ENCODE assay signal across 33 cellular contexts in the genomic region with DNA sequence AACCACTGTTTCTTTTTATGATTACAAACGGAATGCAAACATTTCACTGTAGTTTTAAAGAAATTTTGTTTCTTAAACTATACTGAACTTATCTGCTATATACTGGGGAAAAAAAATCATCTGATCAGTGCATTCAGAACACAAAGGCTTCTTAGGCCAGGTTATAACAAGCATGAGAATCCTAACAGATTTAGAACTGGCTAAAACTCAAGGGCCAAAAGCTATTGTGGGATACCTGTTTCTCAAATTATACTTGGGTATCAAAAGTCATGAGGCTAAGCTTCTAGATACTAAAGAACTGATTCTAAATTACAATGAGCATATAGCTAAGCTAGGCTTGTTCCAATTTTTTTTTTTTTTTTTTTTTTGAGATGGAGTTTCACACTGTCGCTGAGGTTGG. TPM values are rescaled to one million over a fixed set of nuclear protein-coding genes. Genes with fewer than 3 reads are reported as not detected.
"Had no signal": no experiment of that assay in that cellular context is flagged by ENCODE, and none has a peak within 500 bp of the region (broad histone marks: within the 10 kb centered on the region; RNA-seq: fewer than 3 reads in every experiment).

No MANE protein-coding gene starts in this region.

- H3K27ac Mint-ChIP-seq: activated CD4-positive, alpha-beta memory T cell treated with anti-CD3 and anti-CD28 coated beads, Interleukin-2, amount 10 ng/mL, durations not matched to agents 7 days and 5 days; activated CD4-positive, alpha-beta T cell treated with anti-CD3 and anti-CD28 coated beads, Interleukin-2, amount 10 ng/mL, durations not matched to agents 24 days and 14 days; natural killer cell treated with Interleukin-12 subunit alpha and Interleukin-12 subunit beta and Interleukin-15 and Interleukin-18, amount 100 ng/mL, for 72 hours; progenitor cell of endocrine pancreas; stimulated activated memory B cell treated with anti-CD40 and anti-IgM and Interleukin-4, amounts not matched to agents 10 μg/mL and 1 μg/mL and 100 μg/mL, for 72 hours had no signal

- H3K27me3 ChIP-seq: breast epithelium, esophagus muscularis mucosa, foreskin keratinocyte, heart right ventricle, neutrophil, testis, transverse colon had no signal

- DNase-seq: activated CD4-positive, alpha-beta memory T cell treated with anti-CD3 and anti-CD28 coated beads, Interleukin-2, amount 10 ng/mL, durations not matched to agents 7 days and 5 days; activated CD4-positive, alpha-beta T cell treated with anti-CD3 and anti-CD28 coated beads, Interleukin-2, amount 10 ng/mL, durations not matched to agents 24 days and 14 days; activated CD8-positive, alpha-beta memory T cell treated with anti-CD3 and anti-CD28 coated beads, Interleukin-2, amount 50 U/mL, for 48 hours; activated effector memory CD4-positive, alpha-beta T cell treated with Interleukin-2 at 50 U/mL for 16 hours; activated naive CD4-positive, alpha-beta T cell treated with Interleukin-2 at 50 U/mL for 16 hours; central memory CD4-positive, alpha-beta T cell; dermis blood vessel endothelial cell; effector CD4-positive, alpha-beta T cell; foreskin keratinocyte; heart right ventricle; mucosa of descending colon; retina; small intestine; stimulated activated CD4-positive, alpha-beta T cell treated with anti-CD3 and anti-CD28 coated beads, Interleukin-1b, Interleukin-23, amount 100 ng/mL, for 48 hours; stimulated activated CD4-positive, alpha-beta T cell treated with anti-CD3 and anti-CD28 coated beads, Interleukin-4, amount 100 ng/mL, for 4 hours; stimulated activated CD8-positive, alpha-beta memory T cell treated with anti-CD3 and anti-CD28 coated beads, Interleukin-4, amount 100 ng/mL, for 48 hours; testis; transverse colon had no signal

- H3K4me1 Mint-ChIP-seq: activated CD4-positive, alpha-beta memory T cell treated with anti-CD3 and anti-CD28 coated beads, Interleukin-2, amount 10 ng/mL, durations not matched to agents 7 days and 5 days; activated CD4-positive, alpha-beta T cell treated with anti-CD3 and anti-CD28 coated beads, Interleukin-2, amount 10 ng/mL, durations not matched to agents 24 days and 14 days; stimulated activated memory B cell treated with anti-CD40 and anti-IgM and Interleukin-4, amounts not matched to agents 10 μg/mL and 1 μg/mL and 100 μg/mL, for 72 hours had no signal

- H3K9me3 ChIP-seq: breast epithelium, esophagus muscularis mucosa, heart right ventricle, mucosa of descending colon, neutrophil, testis, transverse colon had no signal

- H3K4me1 ChIP-seq: breast epithelium, esophagus muscularis mucosa, foreskin keratinocyte, testis, transverse colon had no signal

- H3K27ac ChIP-seq: breast epithelium, esophagus muscularis mucosa, foreskin keratinocyte, neutrophil, SK-N-MC, testis, transverse colon had no signal

- H3K4me3 Mint-ChIP-seq: activated CD4-positive, alpha-beta memory T cell treated with anti-CD3 and anti-CD28 coated beads, Interleukin-2, amount 10 ng/mL, durations not matched to agents 7 days and 5 days; activated CD4-positive, alpha-beta T cell treated with anti-CD3 and anti-CD28 coated beads, Interleukin-2, amount 10 ng/mL, durations not matched to agents 24 days and 14 days; natural killer cell treated with Interleukin-12 subunit alpha and Interleukin-12 subunit beta and Interleukin-15 and Interleukin-18, amount 100 ng/mL, for 72 hours; stimulated activated memory B cell treated with anti-CD40 and anti-IgM and Interleukin-4, amounts not matched to agents 10 μg/mL and 1 μg/mL and 100 μg/mL, for 72 hours had no signal

- H3K9me3 Mint-ChIP-seq: activated CD4-positive, alpha-beta memory T cell treated with anti-CD3 and anti-CD28 coated beads, Interleukin-2, amount 10 ng/mL, durations not matched to agents 7 days and 5 days; activated CD4-positive, alpha-beta T cell treated with anti-CD3 and anti-CD28 coated beads, Interleukin-2, amount 10 ng/mL, durations not matched to agents 24 days and 14 days; natural killer cell treated with Interleukin-12 subunit alpha and Interleukin-12 subunit beta and Interleukin-15 and Interleukin-18, amount 100 ng/mL, for 72 hours; stimulated activated memory B cell treated with anti-CD40 and anti-IgM and Interleukin-4, amounts not matched to agents 10 μg/mL and 1 μg/mL and 100 μg/mL, for 72 hours had no signal

- H3K27me3 Mint-ChIP-seq: activated CD4-positive, alpha-beta memory T cell treated with anti-CD3 and anti-CD28 coated beads, Interleukin-2, amount 10 ng/mL, durations not matched to agents 7 days and 5 days; activated CD4-positive, alpha-beta T cell treated with anti-CD3 and anti-CD28 coated beads, Interleukin-2, amount 10 ng/mL, durations not matched to agents 24 days and 14 days; natural killer cell treated with Interleukin-12 subunit alpha and Interleukin-12 subunit beta and Interleukin-15 and Interleukin-18, amount 100 ng/mL, for 72 hours; progenitor cell of endocrine pancreas; stimulated activated memory B cell treated with anti-CD40 and anti-IgM and Interleukin-4, amounts not matched to agents 10 μg/mL and 1 μg/mL and 100 μg/mL, for 72 hours had no signal

- ATAC-seq: activated CD4-positive, CD25-positive, alpha-beta regulatory T cell treated with anti-CD3 and anti-CD28 coated beads, Interleukin-2, amount 50 U/mL, for 24 hours; foreskin keratinocyte; heart right ventricle; left lobe of liver; mucosa of descending colon; natural killer cell treated with Interleukin-12 subunit alpha and Interleukin-12 subunit beta and Interleukin-15 and Interleukin-18, amount 100 ng/mL, for 72 hours; sciatic nerve; stimulated activated memory B cell treated with anti-CD40 and anti-IgM and Interleukin-4, amounts not matched to agents 10 μg/mL and 1 μg/mL and 100 μg/mL, for 72 hours had no signal

RNA-seq across cellular contexts. Expression of a gene that starts 56.0 kb away (rescaled TPM):
- total RNA-seq: activated CD4-positive, alpha-beta memory T cell treated with anti-CD3 and anti-CD28 coated beads, Interleukin-2, amount 10 ng/mL, durations not matched to agents 7 days and 5 days; activated CD4-positive, alpha-beta T cell treated with anti-CD3 and anti-CD28 coated beads, Interleukin-2, amount 10 ng/mL, durations not matched to agents 24 days and 14 days; breast epithelium; dermis blood vessel endothelial cell; esophagus muscularis mucosa; foreskin keratinocyte; glomerular endothelial cell; kidney epithelial cell; left lobe of liver; mesenteric fat pad; natural killer cell treated with Interleukin-12 subunit alpha and Interleukin-12 subunit beta and Interleukin-15 and Interleukin-18, amount 100 ng/mL, for 72 hours; osteocyte; progenitor cell of endocrine pancreas; sciatic nerve; T-helper 1 cell treated with Interleukin-12 subunit alpha and Interleukin-12 subunit beta and Interleukin-4 antibody, amounts not matched to agents 30 ng/mL and 1 ng/mL, for 36 hours had no signal

RNA-seq across cellular contexts. Expression of a gene that starts 59.1 kb away (rescaled TPM):
- total RNA-seq: activated CD4-positive, alpha-beta memory T cell treated with anti-CD3 and anti-CD28 coated beads, Interleukin-2, amount 10 ng/mL, durations not matched to agents 7 days and 5 days; activated CD4-positive, alpha-beta T cell treated with anti-CD3 and anti-CD28 coated beads, Interleukin-2, amount 10 ng/mL, durations not matched to agents 24 days and 14 days; dermis blood vessel endothelial cell; left lobe of liver; mesenteric fat pad; mucosa of descending colon; natural killer cell treated with Interleukin-12 subunit alpha and Interleukin-12 subunit beta and Interleukin-15 and Interleukin-18, amount 100 ng/mL, for 72 hours; T-helper 1 cell treated with Interleukin-12 subunit alpha and Interleukin-12 subunit beta and Interleukin-4 antibody, amounts not matched to agents 30 ng/mL and 1 ng/mL, for 36 hours had no signal
